33 cellular contexts compared by ENCODE assay signal in the genomic region with DNA sequence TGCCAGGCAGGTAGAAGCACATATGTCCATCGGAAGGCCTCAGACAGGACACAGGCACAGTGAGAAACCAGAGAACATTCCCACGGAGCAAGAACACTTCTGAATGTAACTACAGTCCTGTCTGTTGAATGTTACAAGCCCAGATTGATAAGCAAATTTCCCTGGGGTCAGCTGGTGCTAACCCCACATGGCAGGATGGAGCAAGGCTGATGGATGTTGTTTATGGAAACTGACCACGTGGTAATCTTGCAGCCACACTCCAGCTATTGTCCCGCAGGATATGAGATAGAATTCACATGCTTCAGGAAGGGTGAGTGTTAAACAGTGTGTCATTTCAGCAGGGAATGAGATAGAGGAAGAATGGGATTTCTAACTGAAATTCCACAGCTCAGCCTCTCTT.
DNase-seq lines count a peak whose midpoint lies in the region; ATAC-seq, FAIRE-seq and TF ChIP-seq lines count a peak whose summit lies in the region.
"Had no signal": no experiment of that assay in that cellular context is flagged by ENCODE, and none has a peak within 500 bp of the region (broad histone marks: within the 10 kb centered on the region; RNA-seq: fewer than 3 reads in every experiment).

No MANE protein-coding gene starts in this region.

- TF ChIP-seq EP300 in HepG2 (IDR thresholded peaks at IDR 0.05; ENCODE audit: low read depth in 2 of 2, low read length in 2 of 2) (no peak), HepG2 (CRISPR knock-in tag; IDR thresholded peaks at IDR 0.05; ENCODE audit: borderline replicate concordance) (no peak), gastroesophageal sphincter (IDR thresholded peaks at IDR 0.05) (no peak)

- in situ Hi-C loops in HepG2 (cut with HindIII; ENCODE audit: extremely low pct_ligation_motif_present, low pct_unique_long_range_greater_than_20kb), result no loop called here

- H3K9ac ChIP-seq in liver (ENCODE audit: low read depth in 1 of 2, low read length in 2 of 2) (no peak overlapping the region), HepG2 (ENCODE audit: insufficient read depth, low read depth, low read length) (no peak overlapping the region), mesenchymal stem cell (ENCODE audit: low read length) (peak overlapping the region; percentile 34)
- H3K9ac ChIP-seq: GM23248 had no signal

- H3K4me3 ChIP-seq in liver (ENCODE audit: low read depth in 1 of 3, low read length in 3 of 3), result no peak overlapping the region
- no peak overlapping the region for H3K4me3 ChIP-seq in HepG2 (replicated peaks in 1 of 3; ENCODE audit: insufficient read depth in 1 of 3, low read depth in 2 of 3, low read length in 3 of 3)
- no peak overlapping the region for H3K4me3 ChIP-seq in gastroesophageal sphincter
- H3K4me3 ChIP-seq in mesenchymal stem cell (ENCODE audit: insufficient read depth in 1 of 2, low read depth in 1 of 2, low read length in 2 of 2), result no peak overlapping the region
- H3K4me3 ChIP-seq in upper lobe of right lung, result no peak overlapping the region
- H3K4me3 ChIP-seq: A549, body of pancreas, esophagus squamous epithelium, GM12878, GM23248, lower lobe of right lung, prostate gland, skin epidermis, stomach, tibial artery had no signal

- H4K91ac ChIP-seq in mesenchymal stem cell (ENCODE audit: low read length), result no peak overlapping the region

- WGBS in liver, result 68% methylated on average over 4 of the region's 4 CpGs
- 32% methylated on average over 4 of the region's 4 CpGs for WGBS in HepG2 (ENCODE audit: low lambda C conversion rate)
- WGBS in gastroesophageal sphincter (ENCODE audit: low coverage in 1 of 2), 2 donors, result 49 to 60% methylated on average over 1 to 4 of the region's 4 CpGs
- 8% methylated on average over 3 of the region's 4 CpGs for WGBS in mesenchymal stem cell

- TF ChIP-seq CTCF in liver (IDR thresholded peaks at IDR 0.05; ENCODE audit: low read depth, low read length, missing input control) (no peak), HepG2 (CRISPR knock-in tag; IDR thresholded peaks at IDR 0.05) (no peak), gastroesophageal sphincter (IDR thresholded peaks at IDR 0.05) (no peak), upper lobe of right lung (IDR thresholded peaks at IDR 0.05) (no peak), GM20000 (IDR thresholded peaks at IDR 0.05; ENCODE audit: extremely low read depth, missing control alignments) (no peak)

- ATAC-seq in HepG2, result no peak
- ATAC-seq in gastroesophageal sphincter, result peak; percentile 48
- ATAC-seq in upper lobe of right lung, result peak; percentile 38
- ATAC-seq: A549; activated naive CD8-positive, alpha-beta T cell treated with anti-CD3 and anti-CD28 coated beads, Interleukin-2, amount 50 U/mL, for 24 hours; activated T-cell treated with anti-CD3 and anti-CD28 coated beads, Interleukin-2, amount 50 U/mL, for 4 hours; body of pancreas; effector memory CD8-positive, alpha-beta T cell; GM12878; PC-3 had no signal

- intact Hi-C loops in HepG2 (cut with micrococcal nuclease; ENCODE audit: unreplicated experiment) (no loop called here), upper lobe of right lung (cut with DNase I) (no loop called here)

- FAIRE-seq in HepG2 (lab: Jason Lieb, UNC) (no peak), GM19239 (lab: Jason Lieb, UNC) (no peak)
- FAIRE-seq: A549, GM12878, islet of Langerhans had no signal

- no peak overlapping the region for H2BK12ac ChIP-seq in mesenchymal stem cell (ENCODE audit: low read length in 2 of 2)

- peak in 1 of 2 donors; percentile 29 for TF ChIP-seq RAD21 in liver (IDR thresholded peaks at IDR 0.05)
- no peak for TF ChIP-seq RAD21 in HepG2 (CRISPR knock-in tag; IDR thresholded peaks at IDR 0.05)

- TF ChIP-seq POLR2A in HepG2 (IDR thresholded peaks at IDR 0.05; ENCODE audit: insufficient read depth in 1 of 2, low read depth in 2 of 2, low read length in 2 of 2), result no peak
- TF ChIP-seq POLR2A in gastroesophageal sphincter (IDR thresholded peaks at IDR 0.05), result no peak

- no peak overlapping the region for H3K4me2 ChIP-seq in HepG2 (ENCODE audit: low read depth, low read length)
- no peak overlapping the region for H3K4me2 ChIP-seq in mesenchymal stem cell (ENCODE audit: low read length, poor library complexity, severe bottlenecking)
- H3K4me2 ChIP-seq: A549 had no signal

- no peaks in the 10 kb centered on the region for H3K79me2 ChIP-seq in HepG2 (ENCODE audit: insufficient read depth, low read length)

- H3K9me3 ChIP-seq in liver (ENCODE audit: control insufficient read depth in 4 of 4, low read length in 3 of 4), result no peaks in the 10 kb centered on the region
- H3K9me3 ChIP-seq in HepG2 (ENCODE audit: low read length), result no peaks in the 10 kb centered on the region
- no peaks in the 10 kb centered on the region for H3K9me3 ChIP-seq in gastroesophageal sphincter
- H3K9me3 ChIP-seq in mesenchymal stem cell (ENCODE audit: control insufficient read depth, low read length), result no peaks in the 10 kb centered on the region
- H3K9me3 ChIP-seq in upper lobe of right lung, result no peaks in the 10 kb centered on the region
- H3K9me3 ChIP-seq: body of pancreas, esophagus squamous epithelium, lower lobe of right lung, neutrophil, prostate gland, tibial artery had no signal

- no peaks in the 10 kb centered on the region for H3K79me1 ChIP-seq in mesenchymal stem cell (replicated peaks; ENCODE audit: low read length, poor library complexity, severe bottlenecking)

- no peak overlapping the region for H3K14ac ChIP-seq in mesenchymal stem cell (ENCODE audit: low read length in 2 of 2)

- peak overlapping the region; percentile 8 for H2BK120ac ChIP-seq in mesenchymal stem cell (ENCODE audit: low read depth, low read length)

- no peak overlapping the region for H2BK15ac ChIP-seq in mesenchymal stem cell (ENCODE audit: low read depth, poor library complexity, severe bottlenecking)

- no peak overlapping the region for H3K23ac ChIP-seq in mesenchymal stem cell (ENCODE audit: low read length in 2 of 2)

- H3K18ac ChIP-seq in mesenchymal stem cell (ENCODE audit: low read depth in 1 of 2, low read length in 2 of 2), result peak overlapping the region; percentile 67 to 69

- H4K20me1 ChIP-seq in HepG2 (ENCODE audit: insufficient read depth, low read length), result no peaks in the 10 kb centered on the region

- CTCF ChIA-PET in HepG2 (lab: Yijun Ruan, JAX; ENCODE audit: low intra/inter-chr PET ratio, low total read pairs), result no interaction called here

- no peaks in the 10 kb centered on the region for H3K27me3 ChIP-seq in liver (ENCODE audit: control insufficient read depth in 4 of 4, insufficient read depth in 4 of 4, low read length in 3 of 4)
- peaks cover 0 to 6% of the 10 kb centered on the region in 2 experiments; a peak in 1 of 5 replicates for H3K27me3 ChIP-seq in HepG2 (ENCODE audit: control insufficient read depth in 1 of 2, insufficient read depth in 2 of 2, low read length in 2 of 2)
- H3K27me3 ChIP-seq in gastroesophageal sphincter, result peaks cover 11% of the 10 kb centered on the region
- H3K27me3 ChIP-seq in mesenchymal stem cell (ENCODE audit: control insufficient read depth in 1 of 2, insufficient read depth in 1 of 2, low read length in 2 of 2), result no peaks in the 10 kb centered on the region
- no peaks in the 10 kb centered on the region for H3K27me3 ChIP-seq in upper lobe of right lung
- H3K27me3 ChIP-seq: body of pancreas, esophagus squamous epithelium, neutrophil, tibial artery had no signal

- H3K27ac ChIP-seq in liver (ENCODE audit: low read depth in 1 of 2, low read length in 2 of 2) (peak overlapping the region in 1 of 2 donors; percentile 54), HepG2 (ENCODE audit: extremely low read length, insufficient read depth, low read length) (no peak overlapping the region), gastroesophageal sphincter (peak overlapping the region in 1 of 4 donors; percentile 0), mesenchymal stem cell (ENCODE audit: low read length, poor library complexity, severe bottlenecking) (no peak overlapping the region), upper lobe of right lung (no peak overlapping the region)
- H3K27ac ChIP-seq: A549, body of pancreas, GM23248, HL-60, lower lobe of right lung, neutrophil, prostate gland, skin epidermis, stomach, tibial artery, WERI-Rb-1 had no signal

- POLR2A ChIA-PET in HepG2 (lab: Yijun Ruan, JAX), result no interaction called here

- H2AFZ ChIP-seq in HepG2 (ENCODE audit: low read length) (no peak overlapping the region), mesenchymal stem cell (ENCODE audit: low read depth, low read length) (no peak overlapping the region)
- H2AFZ ChIP-seq: GM23248 had no signal

- no peak overlapping the region for H2BK5ac ChIP-seq in mesenchymal stem cell (ENCODE audit: low read depth, low read length, poor library complexity, severe bottlenecking)

- H3K4me1 ChIP-seq in liver (ENCODE audit: control insufficient read depth in 4 of 4, insufficient read depth in 4 of 4, low read length in 3 of 4), result no peaks in the 10 kb centered on the region
- no peaks in the 10 kb centered on the region for H3K4me1 ChIP-seq in HepG2 (ENCODE audit: insufficient read depth, low read length)
- no peaks in the 10 kb centered on the region for H3K4me1 ChIP-seq in gastroesophageal sphincter
- no peaks in the 10 kb centered on the region for H3K4me1 ChIP-seq in mesenchymal stem cell (ENCODE audit: control insufficient read depth, insufficient read depth, low read depth, low read length)
- no peaks in the 10 kb centered on the region for H3K4me1 ChIP-seq in upper lobe of right lung
- H3K4me1 ChIP-seq: A549, body of pancreas, esophagus squamous epithelium, lower lobe of right lung, prostate gland, stomach, tibial artery had no signal

- no peak overlapping the region for H2AK5ac ChIP-seq in mesenchymal stem cell (ENCODE audit: low read length, severe bottlenecking)

- peak overlapping the region; percentile 81 for H4K8ac ChIP-seq in mesenchymal stem cell (ENCODE audit: low read length)

- no peak for DNase-seq in HepG2 (ENCODE audit: low spot score)
- peak; percentile 81 for DNase-seq in mesenchymal stem cell
- no peak for DNase-seq in upper lobe of right lung
- no peak for DNase-seq in GM20000 (ENCODE audit: low spot score)
- DNase-seq in stimulated activated CD4-positive, alpha-beta T cell treated with anti-CD3 and anti-CD28 coated beads, Interleukin-2, amount 100 ng/mL, for 48 hours, result no peak
- no peak for DNase-seq in GM19239 (ENCODE audit: insufficient read length, low spot score)
- DNase-seq: activated CD4-positive, alpha-beta T cell treated with anti-CD3 and anti-CD28 coated beads for 48 hours; activated naive CD8-positive, alpha-beta T cell treated with anti-CD3 and anti-CD28 coated beads, Interleukin-2, amount 50 U/mL, for 24 hours; activated T-cell treated with anti-CD3 and anti-CD28 coated beads, Interleukin-2, amount 50 U/mL, for 4 hours; body of pancreas; CD4-positive, alpha-beta memory T cell; effector memory CD8-positive, alpha-beta T cell; esophagus squamous epithelium; GM23248; lower lobe of right lung; MV-4-11; naive B cell; NCI-H510A treated with DMSO at 0.1 percent for 48 hours; PC-3; SIG-M5; stomach; T1000; tibial artery; WERI-Rb-1 had no signal

- H3K4ac ChIP-seq in mesenchymal stem cell (ENCODE audit: low read depth in 1 of 2, low read length in 2 of 2), result no peak overlapping the region

- no peaks in the 10 kb centered on the region for H3K36me3 ChIP-seq in liver (ENCODE audit: control insufficient read depth in 4 of 4, insufficient read depth in 3 of 4, low read depth in 1 of 4, low read length in 3 of 4)
- no peaks in the 10 kb centered on the region for H3K36me3 ChIP-seq in HepG2 (replicated peaks in 1 of 2; ENCODE audit: control insufficient read depth in 1 of 2, insufficient read depth in 2 of 2, low read length in 2 of 2)
- H3K36me3 ChIP-seq in gastroesophageal sphincter, result no peaks in the 10 kb centered on the region
- no peaks in the 10 kb centered on the region for H3K36me3 ChIP-seq in mesenchymal stem cell (ENCODE audit: control insufficient read depth in 1 of 2, insufficient read depth in 2 of 2, low read depth in 1 of 2, low read length in 2 of 2)
- H3K36me3 ChIP-seq in upper lobe of right lung, result no peaks in the 10 kb centered on the region
- H3K36me3 ChIP-seq: esophagus squamous epithelium, lower lobe of right lung, neutrophil, prostate gland, stomach, tibial artery, WERI-Rb-1 had no signal

- no TSS peak for BruUV-seq in HepG2 (replicated peaks; lab: Mats Ljungman, UMichigan)
